3 cellular contexts compared by ENCODE assay signal in genomic region chr19:3207466-3208242, GRCh38.
TF ChIP-seq lines count a peak whose summit lies in the region.

No MANE protein-coding gene starts in this region.

TF ChIP-seq in SK-N-SH, 30 proteins besides CTCF, POLR2A, EP300 and RAD21:
- TF ChIP-seq USF1 (IDR thresholded peaks at IDR 0.05; ENCODE audit: borderline replicate concordance, low read depth): peak; percentile 41; the same call in 1 of the 2 replicates
- TF ChIP-seq EZH2phosphoT487 (IDR thresholded peaks at IDR 0.05; ENCODE audit: borderline replicate concordance, low read depth): no peak
- no peak for TF ChIP-seq REST (IDR thresholded peaks at IDR 0.05; ENCODE audit: low read depth, low read length)
- TF ChIP-seq MXI1 (IDR thresholded peaks at IDR 0.05; ENCODE audit: low read depth, low read length): no peak
- no peak for TF ChIP-seq JUND (IDR thresholded peaks at IDR 0.05)
- TF ChIP-seq FOXJ3 (CRISPR knock-in tag; IDR thresholded peaks at IDR 0.05): no peak
- no peak for TF ChIP-seq FOSL2 (IDR thresholded peaks at IDR 0.05; ENCODE audit: borderline replicate concordance, low read depth)

TF ChIP-seq in SK-N-SH treated with all-trans-retinoic acid at 6 μM for 48 hours, 23 proteins besides CTCF, POLR2A, EP300 and RAD21:
- TF ChIP-seq ZC3H10 (CRISPR knock-in tag; IDR thresholded peaks at IDR 0.05): no peak
- TF ChIP-seq CSRNP3 (CRISPR knock-in tag; IDR thresholded peaks at IDR 0.05): no peak
- TF ChIP-seq BACH2 (CRISPR knock-in tag; IDR thresholded peaks at IDR 0.05; ENCODE audit: borderline replicate concordance): no peak
- no peak for TF ChIP-seq OSR1 (CRISPR knock-in tag; IDR thresholded peaks at IDR 0.05)

TF ChIP-seq in K562, 482 proteins besides CTCF, POLR2A, EP300 and RAD21:
- peak; percentile 77 for TF ChIP-seq USF1 (CRISPR knock-in tag; IDR thresholded peaks at IDR 0.05)
- TF ChIP-seq USF2 (CRISPR knock-in tag; IDR thresholded peaks at IDR 0.05): peak; percentile 81
- TF ChIP-seq EGR1 (conservative IDR thresholded peaks at IDR 0.05): peak; percentile 55; the same call in 1 of the 2 replicates
- TF ChIP-seq RAD51 (IDR thresholded peaks at IDR 0.05; ENCODE audit: borderline replicate concordance, low read depth): peak; percentile 79
- TF ChIP-seq U2AF2 (optimal IDR thresholded peaks at IDR 0.05; ENCODE audit: low read depth, low read length): no peak
- TF ChIP-seq NFIC (IDR thresholded peaks at IDR 0.05): no peak
- peak; percentile 70; the same call in 1 of the 2 replicates for TF ChIP-seq ZBTB33 (CRISPR knock-in tag; IDR thresholded peaks at IDR 0.05)
- TF ChIP-seq TOE1 (IDR thresholded peaks at IDR 0.05; ENCODE audit: borderline replicate concordance): peak; percentile 90
- no peak for TF ChIP-seq TOE1 (CRISPR knock-in tag; IDR thresholded peaks at IDR 0.05; ENCODE audit: borderline replicate concordance, low read depth)
- TF ChIP-seq SMC3 (conservative IDR thresholded peaks at IDR 0.05; ENCODE audit: insufficient read depth, low read depth, low read length): no peak
- TF ChIP-seq ZC3H8 (IDR thresholded peaks at IDR 0.05): no peak
- peak; percentile 84 for TF ChIP-seq TFE3 (CRISPR knock-in tag; IDR thresholded peaks at IDR 0.05)
